Comparison of ENCODE assay signal across 14 cellular contexts in the genomic region with DNA sequence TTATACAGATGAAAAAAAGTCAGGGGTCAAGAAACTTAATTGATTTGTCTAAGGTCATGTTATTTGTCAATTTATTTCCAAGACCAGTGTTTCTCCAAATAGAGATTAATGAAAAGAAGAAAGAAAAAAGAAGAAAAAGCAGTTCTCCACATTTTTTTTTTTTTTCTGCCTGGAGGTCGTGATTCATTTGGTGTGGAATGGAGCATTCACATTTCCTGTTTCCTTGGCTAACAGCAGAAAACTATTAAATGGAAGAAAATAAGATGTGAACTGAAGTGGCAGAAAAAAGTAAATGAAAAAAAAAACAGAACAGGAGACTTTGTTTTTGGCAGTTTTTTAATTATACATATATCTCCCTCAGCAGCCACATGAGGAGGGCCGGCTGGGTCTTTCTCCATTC.
A peak's percentile ranks its signal among the peaks of the same experiment; 100 is the strongest.
DNase-seq lines count a peak whose midpoint lies in the region; ATAC-seq and TF ChIP-seq lines count a peak whose summit lies in the region.
"Had no signal": no experiment of that assay in that cellular context is flagged by ENCODE, and none has a peak within 500 bp of the region (broad histone marks: within the 10 kb centered on the region; RNA-seq: fewer than 3 reads in every experiment).

No MANE protein-coding gene starts in this region.

- H3K27ac Mint-ChIP-seq in CD14-positive monocyte, result no peak overlapping the region
- H3K27ac Mint-ChIP-seq: activated naive CD4-positive, alpha-beta T cell treated with anti-CD3 and anti-CD28 coated beads, Interleukin-2, amount 50 U/mL, for 24 hours; naive thymus-derived CD4-positive, alpha-beta T cell had no signal

- DNase-seq in AG08395 (ENCODE audit: low spot score), result peak; percentile 14
- peak; percentile 48 for DNase-seq in LHCN-M2 (ENCODE audit: low read depth)
- DNase-seq in cardiac fibroblast (ENCODE audit: low read depth in 2 of 2), result peak; percentile 59 to 66
- peak; percentile 40 for DNase-seq in kidney tubule cell (ENCODE audit: low spot score)
- no peak for DNase-seq in DMS153 (lab: John Stamatoyannopoulos, UW)
- DNase-seq in CD14-positive monocyte (ENCODE audit: low spot score), result no peak
- DNase-seq: left lung; naive thymus-derived CD4-positive, alpha-beta T cell; NK-92 treated with Interleukin-12 subunit alpha and Interleukin-12 subunit beta, amount 100 ng/mL, for 24 hours; Right ventricle myocardium superior had no signal

- no peaks in the 10 kb centered on the region for H3K27me3 Mint-ChIP-seq in CD14-positive monocyte (ENCODE audit: low read depth in 3 of 3)
- H3K27me3 Mint-ChIP-seq: activated naive CD4-positive, alpha-beta T cell treated with anti-CD3 and anti-CD28 coated beads, Interleukin-2, amount 50 U/mL, for 24 hours; naive thymus-derived CD4-positive, alpha-beta T cell had no signal

- intact Hi-C loops in CD14-positive monocyte (cut with micrococcal nuclease), result no loop called here

- no peak for ATAC-seq in activated CD4-positive, CD25-positive, alpha-beta regulatory T cell treated with anti-CD3 and anti-CD28 coated beads, Interleukin-2, amount 50 U/mL, for 24 hours
- no peak for ATAC-seq in HG03520 (IDR thresholded peaks at IDR 0.05; ENCODE audit: unreplicated experiment)
- ATAC-seq: left lung; naive thymus-derived CD4-positive, alpha-beta T cell had no signal

- no peak overlapping the region for H3K4me3 Mint-ChIP-seq in CD14-positive monocyte
- H3K4me3 Mint-ChIP-seq: activated naive CD4-positive, alpha-beta T cell treated with anti-CD3 and anti-CD28 coated beads, Interleukin-2, amount 50 U/mL, for 24 hours; naive thymus-derived CD4-positive, alpha-beta T cell had no signal

- TF ChIP-seq CTCF in cardiac fibroblast (IDR thresholded peaks at IDR 0.05; ENCODE audit: low read depth, low read length), result no peak
- TF ChIP-seq CTCF in CD14-positive monocyte (IDR thresholded peaks at IDR 0.05), result no peak

- H3K4me3 ChIP-seq in cardiac fibroblast (replicated peaks in 1 of 2; ENCODE audit: low read depth in 2 of 2, low read length in 2 of 2), result no peak overlapping the region
- H3K4me3 ChIP-seq: hepatocyte, left lung had no signal

- H3K9me3 Mint-ChIP-seq in CD14-positive monocyte, result peaks cover 0 to 8% (median 2%) of the 10 kb centered on the region in 7 donors
- H3K9me3 Mint-ChIP-seq: activated naive CD4-positive, alpha-beta T cell treated with anti-CD3 and anti-CD28 coated beads, Interleukin-2, amount 50 U/mL, for 24 hours had no signal

- no peaks in the 10 kb centered on the region for H3K4me1 Mint-ChIP-seq in CD14-positive monocyte
- H3K4me1 Mint-ChIP-seq: activated naive CD4-positive, alpha-beta T cell treated with anti-CD3 and anti-CD28 coated beads, Interleukin-2, amount 50 U/mL, for 24 hours; naive thymus-derived CD4-positive, alpha-beta T cell had no signal

- H3K36me3 Mint-ChIP-seq in CD14-positive monocyte, result no peaks in the 10 kb centered on the region
- H3K36me3 Mint-ChIP-seq: activated naive CD4-positive, alpha-beta T cell treated with anti-CD3 and anti-CD28 coated beads, Interleukin-2, amount 50 U/mL, for 24 hours; naive thymus-derived CD4-positive, alpha-beta T cell had no signal

Comparison
In these comparisons a context has a peak if more than half of its experiments do, and no peak if none do; other contexts are left out.
1. DNase-seq: peak in AG08395 (single experiment), LHCN-M2 (single experiment), cardiac fibroblast (2 of 2) and kidney tubule cell (single experiment); none in DMS153 (single experiment) and CD14-positive monocyte (single experiment).